Comparison of ENCODE assay signal across 8 cellular contexts in the genomic region with DNA sequence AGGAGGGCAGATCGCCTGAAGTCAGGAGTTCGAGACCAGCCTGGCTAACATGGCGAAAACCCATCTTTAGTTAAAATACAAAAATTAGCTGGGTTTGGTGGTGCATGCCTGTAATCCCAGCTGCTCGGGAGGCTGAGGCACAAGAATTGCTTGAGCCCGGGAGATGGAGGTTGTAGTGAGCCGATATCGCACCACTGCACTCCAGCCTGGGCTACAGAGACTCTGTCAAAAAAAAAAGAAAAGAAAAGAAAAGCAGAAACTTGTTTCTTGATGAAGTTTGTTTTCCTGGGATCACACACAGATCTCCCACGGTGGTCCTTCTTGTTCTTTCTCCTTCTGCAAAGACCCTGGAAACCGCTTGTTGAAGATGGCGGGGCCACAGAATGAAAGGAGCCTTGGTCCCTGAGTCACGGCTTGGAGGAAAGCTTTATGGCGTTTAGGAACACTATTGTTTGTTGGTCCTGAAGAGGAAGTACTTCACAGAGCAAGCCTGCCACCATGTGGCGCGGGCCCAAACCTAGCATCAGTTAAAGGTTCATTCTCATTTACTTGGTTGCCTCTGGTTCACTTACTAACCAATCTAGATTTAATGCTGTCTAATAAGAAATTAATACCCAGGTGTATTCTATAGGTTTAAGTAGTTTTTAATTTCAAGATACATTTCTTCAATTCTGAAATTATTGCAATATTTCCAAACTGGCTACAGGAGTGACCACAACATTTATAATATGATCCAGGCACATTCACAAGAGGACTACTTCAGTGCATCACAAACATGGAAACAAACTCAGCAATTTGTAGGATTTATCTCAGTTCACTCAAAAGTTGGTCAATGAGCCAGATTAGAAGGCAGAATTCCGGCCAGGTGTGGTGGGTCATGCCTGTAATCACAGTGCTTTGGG. TPM values are rescaled to one million over a fixed set of nuclear protein-coding genes. Genes with fewer than 3 reads are reported as not detected.
DNase-seq lines count a peak whose midpoint lies in the region; ATAC-seq and TF ChIP-seq lines count a peak whose summit lies in the region.

No MANE protein-coding gene starts in this region.

- H3K9me2 ChIP-seq in MM.1S (replicated peaks; ENCODE audit: insufficient read depth, low read length), result no peaks in the 10 kb centered on the region

- H3K4me3 Mint-ChIP-seq in activated T-helper 2 cell treated with anti-CD3 and anti-CD28 coated beads, Interferon-gamma antibody, Interleukin-2, Interleukin-4, amounts not matched to agents 10 μg/mL and 5 μg/mL and 100 μg/mL, durations not matched to agents 14 hours and 24 hours and 36 hours (ENCODE audit: low read depth), result peak overlapping the region; percentile 73
- peak overlapping the region; percentile 81 to 90 for H3K4me3 Mint-ChIP-seq in stimulated activated naive CD8-positive, alpha-beta T cell treated with anti-CD3 and anti-CD28 coated beads, Interleukin-15, amount 100 ng/mL, for 72 hours

- intact Hi-C loops in activated T-helper 2 cell treated with anti-CD3 and anti-CD28 coated beads, Interferon-gamma antibody, Interleukin-2, Interleukin-4, amounts not matched to agents 10 μg/mL and 5 μg/mL and 100 μg/mL, durations not matched to agents 14 hours and 24 hours and 36 hours (cut with micrococcal nuclease), result loop anchor here (1.0 to 5.0 kb wide), 3 partner anchors 165 to 306 kb away; partner anchors contain the start of genes CAB39L and SETDB2

- H3K9me3 ChIP-seq in HAP-1, result no peaks in the 10 kb centered on the region
- H3K9me3 ChIP-seq in MM.1S (replicated peaks; ENCODE audit: insufficient read depth, low read length), result no peaks in the 10 kb centered on the region
- H3K9me3 ChIP-seq in neuron (ENCODE audit: low read length), result no peaks in the 10 kb centered on the region

- TF ChIP-seq CTCF in MM.1S (IDR thresholded peaks at IDR 0.05; ENCODE audit: low read length) (peak; percentile 66), fibroblast of the aortic adventitia (IDR thresholded peaks at IDR 0.05; ENCODE audit: insufficient read depth, low read length) (peak; percentile 75)

- peak; percentile 99 for ATAC-seq in stimulated activated naive CD8-positive, alpha-beta T cell treated with anti-CD3 and anti-CD28 coated beads, Interleukin-15, amount 100 ng/mL, for 72 hours

- no peaks in the 10 kb centered on the region for H4K20me1 ChIP-seq in MM.1S (ENCODE audit: insufficient read depth, low read length)

- H3K36me3 ChIP-seq in HAP-1 (replicated peaks), result no peaks in the 10 kb centered on the region
- H3K36me3 ChIP-seq in MM.1S (replicated peaks; ENCODE audit: insufficient read depth, low read length), result no peaks in the 10 kb centered on the region
- no peaks in the 10 kb centered on the region for H3K36me3 ChIP-seq in neuron (ENCODE audit: insufficient read depth, low read length)

- no peak overlapping the region for H3K27ac ChIP-seq in MM.1S (ENCODE audit: low read length)

- no peaks in the 10 kb centered on the region for H3K79me2 ChIP-seq in MM.1S (ENCODE audit: low read length)

- in situ Hi-C loops in HAP-1 (cut with MboI; ENCODE audit: low sequenced_read_pairs), result loop anchor here (5.0 kb wide), 1 partner anchor 305 kb away; no protein-coding TSS in a partner anchor

- H3K36me3 Mint-ChIP-seq in activated T-helper 2 cell treated with anti-CD3 and anti-CD28 coated beads, Interferon-gamma antibody, Interleukin-2, Interleukin-4, amounts not matched to agents 10 μg/mL and 5 μg/mL and 100 μg/mL, durations not matched to agents 14 hours and 24 hours and 36 hours (ENCODE audit: low read depth), result no peaks in the 10 kb centered on the region

- H3K9ac ChIP-seq in MM.1S (ENCODE audit: low read length), result no peak overlapping the region; the same call in 1 of the 2 replicates

- H2AFZ ChIP-seq in MM.1S (ENCODE audit: low read length) (peak overlapping the region; percentile 61; the same call in 1 of the 2 replicates), neuron (ENCODE audit: low read depth, low read length) (peak overlapping the region; percentile 79)

- peak; percentile 21; the same call in 1 of the 2 replicates for TF ChIP-seq POLR2A in Raji (IDR thresholded peaks at IDR 0.05; ENCODE audit: insufficient read depth, low read depth, low read length)

- DNase-seq in ELR (ENCODE audit: low read depth) (peak; percentile 94), HAP-1 (ENCODE audit: low spot score in 2 of 2) (peak; percentile 88 to 93), MM.1S (peak; percentile 72), fibroblast of the aortic adventitia (ENCODE audit: low read depth) (peak; percentile 89)
- peak; percentile 66 for DNase-seq in activated T-helper 2 cell treated with anti-CD3 and anti-CD28 coated beads, Interferon-gamma antibody, Interleukin-2, Interleukin-4, amounts not matched to agents 10 μg/mL and 5 μg/mL and 100 μg/mL, durations not matched to agents 14 hours and 24 hours and 36 hours (ENCODE audit: low spot score)
- peak; percentile 71 to 79 for DNase-seq in stimulated activated naive CD8-positive, alpha-beta T cell treated with anti-CD3 and anti-CD28 coated beads, Interleukin-15, amount 100 ng/mL, for 72 hours

- no peaks in the 10 kb centered on the region for H3K9me3 Mint-ChIP-seq in activated T-helper 2 cell treated with anti-CD3 and anti-CD28 coated beads, Interferon-gamma antibody, Interleukin-2, Interleukin-4, amounts not matched to agents 10 μg/mL and 5 μg/mL and 100 μg/mL, durations not matched to agents 14 hours and 24 hours and 36 hours
- no peaks in the 10 kb centered on the region for H3K9me3 Mint-ChIP-seq in stimulated activated naive CD8-positive, alpha-beta T cell treated with anti-CD3 and anti-CD28 coated beads, Interleukin-15, amount 100 ng/mL, for 72 hours

- no peaks in the 10 kb centered on the region for H3F3A ChIP-seq in MM.1S (ENCODE audit: insufficient read depth, low read length)

- peaks cover 5% of the 10 kb centered on the region for H3K4me1 Mint-ChIP-seq in activated T-helper 2 cell treated with anti-CD3 and anti-CD28 coated beads, Interferon-gamma antibody, Interleukin-2, Interleukin-4, amounts not matched to agents 10 μg/mL and 5 μg/mL and 100 μg/mL, durations not matched to agents 14 hours and 24 hours and 36 hours (ENCODE audit: low read depth)
- H3K4me1 Mint-ChIP-seq in stimulated activated naive CD8-positive, alpha-beta T cell treated with anti-CD3 and anti-CD28 coated beads, Interleukin-15, amount 100 ng/mL, for 72 hours, result peaks cover 6% of the 10 kb centered on the region

- H3K4me3 ChIP-seq in HAP-1, result no peak overlapping the region
- peak overlapping the region; percentile 50 for H3K4me3 ChIP-seq in MM.1S (ENCODE audit: low read length)
- no peak overlapping the region for H3K4me3 ChIP-seq in fibroblast of the aortic adventitia (ENCODE audit: low read depth, low read length)
- H3K4me3 ChIP-seq in neuron (ENCODE audit: low read length), result peak overlapping the region; percentile 7

- H3K27me3 Mint-ChIP-seq in activated T-helper 2 cell treated with anti-CD3 and anti-CD28 coated beads, Interferon-gamma antibody, Interleukin-2, Interleukin-4, amounts not matched to agents 10 μg/mL and 5 μg/mL and 100 μg/mL, durations not matched to agents 14 hours and 24 hours and 36 hours (ENCODE audit: low read depth), result peaks cover 4% of the 10 kb centered on the region
- no peaks in the 10 kb centered on the region for H3K27me3 Mint-ChIP-seq in stimulated activated naive CD8-positive, alpha-beta T cell treated with anti-CD3 and anti-CD28 coated beads, Interleukin-15, amount 100 ng/mL, for 72 hours

- 0 out of 2 replicates have a peak, but pooled peaks cover 2% of the 10 kb centered on the region for H3K4me1 ChIP-seq in HAP-1
- no peaks in the 10 kb centered on the region for H3K4me1 ChIP-seq in MM.1S (ENCODE audit: low read length)
- no peaks in the 10 kb centered on the region for H3K4me1 ChIP-seq in neuron (ENCODE audit: insufficient read depth, low read length)

- H3K27ac Mint-ChIP-seq in activated T-helper 2 cell treated with anti-CD3 and anti-CD28 coated beads, Interferon-gamma antibody, Interleukin-2, Interleukin-4, amounts not matched to agents 10 μg/mL and 5 μg/mL and 100 μg/mL, durations not matched to agents 14 hours and 24 hours and 36 hours, result peak overlapping the region; percentile 72
- H3K27ac Mint-ChIP-seq in stimulated activated naive CD8-positive, alpha-beta T cell treated with anti-CD3 and anti-CD28 coated beads, Interleukin-15, amount 100 ng/mL, for 72 hours, result peak overlapping the region; percentile 93 to 94

- H3K27me3 ChIP-seq in HAP-1 (ENCODE audit: low read depth) (no peaks in the 10 kb centered on the region), MM.1S (replicated peaks; ENCODE audit: insufficient read depth, low read length) (no peaks in the 10 kb centered on the region), neuron (ENCODE audit: insufficient read depth, low read length) (no peaks in the 10 kb centered on the region)

- peak overlapping the region; percentile 43; the same call in 1 of the 2 replicates for H3K4me2 ChIP-seq in MM.1S (ENCODE audit: low read depth, low read length)

RNA-seq across cellular contexts. Expression of gene ARL11, which starts 21.3 kb away (rescaled TPM):
- 0.89 and 1.0 TPM in 2 replicates for total RNA-seq in activated T-helper 2 cell treated with anti-CD3 and anti-CD28 coated beads, Interferon-gamma antibody, Interleukin-2, Interleukin-4, amounts not matched to agents 10 μg/mL and 5 μg/mL and 100 μg/mL, durations not matched to agents 14 hours and 24 hours and 36 hours
- not detected in 2 replicates for total RNA-seq in fibroblast of the aortic adventitia (ENCODE audit: low replicate concordance)

RNA-seq across cellular contexts. Expression of gene RCBTB1, which starts 21.6 kb away (rescaled TPM):
- total RNA-seq in activated T-helper 2 cell treated with anti-CD3 and anti-CD28 coated beads, Interferon-gamma antibody, Interleukin-2, Interleukin-4, amounts not matched to agents 10 μg/mL and 5 μg/mL and 100 μg/mL, durations not matched to agents 14 hours and 24 hours and 36 hours, result 13.5 and 16.0 TPM in 2 replicates
- total RNA-seq in fibroblast of the aortic adventitia (ENCODE audit: low replicate concordance), result 24.0 and 40.7 TPM in 2 replicates

Comparison
In these comparisons a context has a peak if more than half of its experiments do, and no peak if none do; other contexts are left out.
1. H3K4me3 ChIP-seq: peak in MM.1S (single experiment) and neuron (single experiment); none in HAP-1 (single experiment) and fibroblast of the aortic adventitia (single experiment).
2. Peak in every context shown above with its lines, with median percentiles within 50 percentile points of each other: DNase-seq.